Comparison of ENCODE assay signal across 8 cellular contexts in the genomic region with DNA sequence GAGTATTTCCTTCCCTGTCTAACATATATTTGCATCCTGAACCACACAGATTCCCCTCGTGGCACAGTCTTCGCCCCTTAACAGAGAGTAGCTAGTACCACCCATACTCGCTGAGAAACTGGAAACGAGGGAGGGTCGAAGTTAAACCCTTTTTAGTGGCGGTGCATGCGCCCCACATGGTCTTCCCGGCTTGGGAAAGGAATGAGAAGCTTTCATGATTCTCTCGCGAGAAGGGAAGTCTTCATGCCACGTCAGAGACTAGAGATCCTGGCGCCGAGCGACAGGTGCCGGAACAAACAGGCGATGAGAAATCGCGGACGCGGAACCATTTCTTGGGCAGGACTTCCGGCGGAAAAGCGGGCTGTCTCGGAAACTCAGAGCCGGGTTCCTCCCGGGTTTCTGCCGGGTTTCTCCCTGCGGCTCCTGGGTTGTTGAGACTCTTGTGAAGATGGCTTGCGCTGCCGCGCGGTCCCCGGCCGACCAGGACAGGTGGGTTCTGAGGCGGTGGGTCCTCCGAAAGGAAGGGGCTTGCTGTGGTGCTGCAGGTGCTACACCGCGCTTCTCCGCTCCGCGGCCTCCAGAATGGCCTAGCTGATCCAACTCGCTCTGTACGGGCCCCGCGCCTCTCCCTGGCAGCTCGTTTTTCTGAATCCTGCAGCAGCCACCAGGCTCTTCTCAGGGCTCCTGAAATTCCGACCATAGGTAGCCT. TPM values are rescaled to one million over a fixed set of nuclear protein-coding genes. Genes with fewer than 3 reads are reported as not detected.
DNase-seq lines count a peak whose midpoint lies in the region; ATAC-seq, FAIRE-seq and TF ChIP-seq lines count a peak whose summit lies in the region.

SRP19 (plus strand) TSS at position 359 of the 709 bp plus-strand sequence; CDS start at position 449, 90 bp downstream.

- dilution Hi-C loops in endothelial cell of umbilical vein (cut with MboI; ENCODE audit: extremely low pct_ligation_motif_present, low sequenced_read_pairs) = no loop called here

- TF ChIP-seq POLR2A in endothelial cell of umbilical vein (IDR thresholded peaks at IDR 0.05; ENCODE audit: low read depth, low read length) = peak; percentile 92

- FAIRE-seq in D721Med (lab: Jason Lieb, UNC) (no peak), endothelial cell of umbilical vein (lab: Jason Lieb, UNC) (peak; percentile 100)

- ATAC-seq in GM21515 (IDR thresholded peaks at IDR 0.05; ENCODE audit: unreplicated experiment) = peak; percentile 98

- POLR2A ChIA-PET in endothelial cell of umbilical vein (lab: Charles Lee) = interaction anchor here (1.1 kb wide), 1 partner anchor 13 kb away, joined by 3 read pairs; no protein-coding TSS in a partner anchor

- H3K4me3 ChIP-seq in OCI-LY3 (ENCODE audit: low read length) (peak within 1 kb of the TSS; percentile 98), endothelial cell of umbilical vein (replicated peaks in 1 of 3; ENCODE audit: insufficient read depth in 1 of 3, low read depth in 1 of 3, low read length in 3 of 3) (peak within 1 kb of the TSS; percentile 63 to 98 (median 97))

- DNase-seq in D721Med (ENCODE audit: insufficient read length, low spot score) = peak; percentile 81
- peak; percentile 82 for DNase-seq in HuH-7 (ENCODE audit: low spot score)
- peak; percentile 93 for DNase-seq in activated CD8-positive, alpha-beta memory T cell treated with anti-CD3 and anti-CD28 coated beads, Interleukin-2, amount 50 U/mL, for 48 hours
- peak; percentile 97 for DNase-seq in endothelial cell of umbilical vein (ENCODE audit: low read depth, low spot score)
- peak; percentile 97 for DNase-seq in midbrain (lab: John Stamatoyannopoulos, UW)
- peak; percentile 77 to 80 for DNase-seq in stimulated activated CD8-positive, alpha-beta memory T cell treated with anti-CD3 and anti-CD28 coated beads, Interleukin-2, amount 100 ng/mL, for 1 hour (ENCODE audit: low read depth in 2 of 2)

- intact Hi-C loops in endothelial cell of umbilical vein (cut with micrococcal nuclease) = loop anchor here (1.0 to 5.0 kb wide), 5 partner anchors 60 to 169 kb away; no protein-coding TSS in a partner anchor

- peak within 1 kb of the TSS; percentile 100 for H3K4me2 ChIP-seq in OCI-LY3 (ENCODE audit: low read length)
- peak within 1 kb of the TSS; percentile 93 for H3K4me2 ChIP-seq in endothelial cell of umbilical vein (ENCODE audit: insufficient read depth, low read length)

- no peaks in the 10 kb centered on the region for H3K9me3 ChIP-seq in OCI-LY3 (ENCODE audit: insufficient read depth, low read length)
- no peaks in the 10 kb centered on the region for H3K9me3 ChIP-seq in endothelial cell of umbilical vein (replicated peaks; ENCODE audit: control insufficient read depth, insufficient read depth, low read length)

- H3K9me1 ChIP-seq in endothelial cell of umbilical vein (replicated peaks; ENCODE audit: control insufficient read depth, extremely low read depth, insufficient read depth, low read length) = no peaks in the 10 kb centered on the region

- CTCF ChIA-PET in endothelial cell of umbilical vein (lab: Charles Lee) = interaction anchor here (0.9 to 4.1 kb wide), 5 partner anchors 9 to 308 kb away, joined by 3 to 50 read pairs (median 3); partner anchors contain the start of gene DCP2

- peaks cover 18% of the 10 kb centered on the region for H3K36me3 ChIP-seq in OCI-LY3 (replicated peaks; ENCODE audit: low read depth, low read length)
- peaks cover 9 to 14% of the 10 kb centered on the region in 2 experiments for H3K36me3 ChIP-seq in endothelial cell of umbilical vein (ENCODE audit: control insufficient read depth in 2 of 2, extremely low read depth in 1 of 2, insufficient read depth in 2 of 2, low read length in 2 of 2)

- BruUV-seq in endothelial cell of umbilical vein (replicated peaks; lab: Mats Ljungman, UMichigan) = TSS peak; percentile 64

- H3K27me3 ChIP-seq in OCI-LY3 (ENCODE audit: low read depth, low read length) (no peaks in the 10 kb centered on the region), endothelial cell of umbilical vein (ENCODE audit: control insufficient read depth in 2 of 2, insufficient read depth in 2 of 2, low read length in 2 of 2) (no peaks in the 10 kb centered on the region)

- TF ChIP-seq CTCF in D721Med (IDR thresholded peaks at IDR 0.05; ENCODE audit: insufficient read depth, missing control alignments) = no peak
- TF ChIP-seq CTCF in OCI-LY3 (IDR thresholded peaks at IDR 0.05; ENCODE audit: low read depth, low read length) = no peak
- no peak for TF ChIP-seq CTCF in endothelial cell of umbilical vein (IDR thresholded peaks at IDR 0.05; ENCODE audit: extremely low read depth in 1 of 2, insufficient read depth in 1 of 2, low read depth in 1 of 2, low read length in 2 of 2)

- H3K9ac ChIP-seq in OCI-LY3 (ENCODE audit: low read length) (peak within 1 kb of the TSS; percentile 92), endothelial cell of umbilical vein (replicated peaks; ENCODE audit: extremely low read depth, insufficient read depth, low read length) (peak within 1 kb of the TSS; percentile 99)

- H4K20me1 ChIP-seq in OCI-LY3 (ENCODE audit: insufficient read depth, low read length) (no peaks in the 10 kb centered on the region), endothelial cell of umbilical vein (replicated peaks; ENCODE audit: control insufficient read depth, extremely low read depth, insufficient read depth, low read length) (no peaks in the 10 kb centered on the region)

- peak within 1 kb of the TSS; percentile 78 for H3K27ac ChIP-seq in OCI-LY3 (ENCODE audit: low read length)
- H3K27ac ChIP-seq in endothelial cell of umbilical vein (ENCODE audit: insufficient read depth, low read depth, low read length) = peak within 1 kb of the TSS; percentile 81

- H3K4me1 ChIP-seq in OCI-LY3 (ENCODE audit: low read length) = peaks cover 15% of the 10 kb centered on the region
- peaks cover 18% of the 10 kb centered on the region for H3K4me1 ChIP-seq in endothelial cell of umbilical vein (ENCODE audit: control insufficient read depth, extremely low read depth, insufficient read depth, low read length)

- peak within 1 kb of the TSS; percentile 96 for H2AFZ ChIP-seq in OCI-LY3 (ENCODE audit: low read depth, low read length)
- peak within 1 kb of the TSS; percentile 91 for H2AFZ ChIP-seq in endothelial cell of umbilical vein (ENCODE audit: low read depth, low read length)

- H3K79me2 ChIP-seq in OCI-LY3 (ENCODE audit: low read length) = peaks cover 43% of the 10 kb centered on the region
- H3K79me2 ChIP-seq in endothelial cell of umbilical vein (ENCODE audit: control insufficient read depth, insufficient read depth, low read length) = peaks cover 36% of the 10 kb centered on the region

TF ChIP-seq in endothelial cell of umbilical vein, 7 proteins besides CTCF, POLR2A, EP300 and RAD21:
- no peak for TF ChIP-seq JUN (IDR thresholded peaks at IDR 0.05; ENCODE audit: borderline replicate concordance, insufficient read depth, insufficient read length, low read depth)
- peak; percentile 92 for TF ChIP-seq POLR2AphosphoS5 (IDR thresholded peaks at IDR 0.05; ENCODE audit: insufficient read depth, low read depth, low read length)
- peak; percentile 34 for TF ChIP-seq FOS (IDR thresholded peaks at IDR 0.05; ENCODE audit: borderline replicate concordance, insufficient read depth, low read length)
- peak; percentile 92 for TF ChIP-seq MAX (IDR thresholded peaks at IDR 0.05; ENCODE audit: insufficient read depth, insufficient read length)
TF ChIP-seq in endothelial cell of umbilical vein: peak in this region for 3.

RNA-seq across cellular contexts. Expression of gene SRP19, which starts in this region (rescaled TPM):
- total RNA-seq in endothelial cell of umbilical vein = 69.2 and 69.4 TPM in 2 replicates
- polyA plus RNA-seq in endothelial cell of umbilical vein = 18.4 and 28.6 TPM in 2 replicates
- polyA plus RNA-seq in endothelial cell of umbilical vein (2011; cell fraction: cytosol; rRNA removed) = 66.4 and 82.3 TPM in 2 replicates
- 38.5 and 60.9 TPM in 2 replicates for polyA plus RNA-seq in endothelial cell of umbilical vein (2011; cell fraction: nucleus; rRNA removed)
- 90.7 and 137 TPM in 2 replicates for polyA plus RNA-seq in endothelial cell of umbilical vein (2012)
- 9.5 and 14.9 TPM in 2 replicates for polyA minus RNA-seq in endothelial cell of umbilical vein
- 19.0 TPM for polyA minus RNA-seq in endothelial cell of umbilical vein (2011; cell fraction: cytosol; rRNA and poly(A)+ RNA removed)
- polyA minus RNA-seq in endothelial cell of umbilical vein (2011; cell fraction: nucleus; rRNA and poly(A)+ RNA removed) = 11.5 and 17.0 TPM in 2 replicates

Comparison
In these comparisons a context has a peak if more than half of its experiments do, and no peak if none do; other contexts are left out.
1. Peak in every context shown above with its lines: DNase-seq, ATAC-seq, H3K4me3 ChIP-seq and H3K27ac ChIP-seq.